1 cellular context compared by ENCODE assay signal in the genomic region with DNA sequence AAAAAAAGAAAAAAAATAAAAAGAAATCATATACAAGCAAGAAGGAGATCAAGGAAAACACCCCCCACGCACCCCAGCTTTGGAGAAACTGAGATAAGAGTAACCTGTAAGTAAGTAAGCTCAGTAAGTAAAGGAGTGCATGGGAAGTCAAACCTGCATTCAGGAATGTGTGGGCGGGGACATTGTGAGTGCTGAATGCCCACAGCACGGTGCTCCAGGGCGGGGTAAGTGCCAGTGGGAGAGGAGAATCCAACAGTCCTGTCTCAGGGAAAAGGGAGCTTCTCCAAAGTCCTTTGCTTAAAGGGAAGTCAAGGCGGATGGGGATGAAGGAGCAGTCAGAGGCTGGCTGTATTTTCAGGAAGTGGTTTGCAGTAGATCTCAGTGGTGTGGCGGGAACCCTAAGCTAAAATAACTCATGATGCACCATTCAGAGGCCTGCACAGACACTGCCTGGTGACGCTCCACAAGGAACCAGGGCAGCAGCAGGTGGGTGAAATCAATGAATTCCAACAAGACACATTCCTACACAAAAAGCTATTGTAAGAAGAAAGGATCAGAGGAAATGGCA.
TF ChIP-seq lines count a peak whose summit lies in the region.

No MANE protein-coding gene starts in this region.

TF ChIP-seq in K562, 482 proteins besides CTCF, POLR2A, EP300 and RAD21 (continued from another document):
- TF ChIP-seq MAX (CRISPR knock-in tag; IDR thresholded peaks at IDR 0.05), result no peak
- 0 out of 2 replicates have a peak, but pooled peaks have one; percentile 36 for TF ChIP-seq ZNF695 (CRISPR knock-in tag; IDR thresholded peaks at IDR 0.05)
- TF ChIP-seq, protein P1, sequence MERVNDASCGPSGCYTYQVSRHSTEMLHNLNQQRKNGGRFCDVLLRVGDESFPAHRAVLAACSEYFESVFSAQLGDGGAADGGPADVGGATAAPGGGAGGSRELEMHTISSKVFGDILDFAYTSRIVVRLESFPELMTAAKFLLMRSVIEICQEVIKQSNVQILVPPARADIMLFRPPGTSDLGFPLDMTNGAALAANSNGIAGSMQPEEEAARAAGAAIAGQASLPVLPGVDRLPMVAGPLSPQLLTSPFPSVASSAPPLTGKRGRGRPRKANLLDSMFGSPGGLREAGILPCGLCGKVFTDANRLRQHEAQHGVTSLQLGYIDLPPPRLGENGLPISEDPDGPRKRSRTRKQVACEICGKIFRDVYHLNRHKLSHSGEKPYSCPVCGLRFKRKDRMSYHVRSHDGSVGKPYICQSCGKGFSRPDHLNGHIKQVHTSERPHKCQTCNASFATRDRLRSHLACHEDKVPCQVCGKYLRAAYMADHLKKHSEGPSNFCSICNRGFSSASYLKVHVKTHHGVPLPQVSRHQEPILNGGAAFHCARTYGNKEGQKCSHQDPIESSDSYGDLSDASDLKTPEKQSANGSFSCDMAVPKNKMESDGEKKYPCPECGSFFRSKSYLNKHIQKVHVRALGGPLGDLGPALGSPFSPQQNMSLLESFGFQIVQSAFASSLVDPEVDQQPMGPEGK (CRISPR knock-in tag; IDR thresholded peaks at IDR 0.05; ENCODE audit: borderline replicate concordance), result no peak
- TF ChIP-seq, protein P2, sequence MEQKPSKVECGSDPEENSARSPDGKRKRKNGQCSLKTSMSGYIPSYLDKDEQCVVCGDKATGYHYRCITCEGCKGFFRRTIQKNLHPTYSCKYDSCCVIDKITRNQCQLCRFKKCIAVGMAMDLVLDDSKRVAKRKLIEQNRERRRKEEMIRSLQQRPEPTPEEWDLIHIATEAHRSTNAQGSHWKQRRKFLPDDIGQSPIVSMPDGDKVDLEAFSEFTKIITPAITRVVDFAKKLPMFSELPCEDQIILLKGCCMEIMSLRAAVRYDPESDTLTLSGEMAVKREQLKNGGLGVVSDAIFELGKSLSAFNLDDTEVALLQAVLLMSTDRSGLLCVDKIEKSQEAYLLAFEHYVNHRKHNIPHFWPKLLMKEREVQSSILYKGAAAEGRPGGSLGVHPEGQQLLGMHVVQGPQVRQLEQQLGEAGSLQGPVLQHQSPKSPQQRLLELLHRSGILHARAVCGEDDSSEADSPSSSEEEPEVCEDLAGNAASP (IDR thresholded peaks at IDR 0.05), result no peak
- no peak for TF ChIP-seq BRF1 (IDR thresholded peaks at IDR 0.05; ENCODE audit: borderline replicate concordance, extremely low read depth, insufficient read length)
- peak; percentile 77; the same call in 1 of the 2 replicates for TF ChIP-seq SPI1 (IDR thresholded peaks at IDR 0.05; ENCODE audit: borderline replicate concordance, low read depth, low read length)
- no peak for TF ChIP-seq MCM5 (IDR thresholded peaks at IDR 0.05; ENCODE audit: low read depth)
- TF ChIP-seq HDAC6 (IDR thresholded peaks at IDR 0.05; ENCODE audit: low read depth, low read length), result no peak
- no peak for TF ChIP-seq XRCC5 (IDR thresholded peaks at IDR 0.05; ENCODE audit: low read depth, low read length)
- no peak for TF ChIP-seq ZNF282 (CRISPR knock-in tag; IDR thresholded peaks at IDR 0.05)
- TF ChIP-seq OTX1 (CRISPR knock-in tag; IDR thresholded peaks at IDR 0.05), result no peak
- no peak for TF ChIP-seq BRD4 (IDR thresholded peaks at IDR 0.05)
- TF ChIP-seq, protein P3, sequence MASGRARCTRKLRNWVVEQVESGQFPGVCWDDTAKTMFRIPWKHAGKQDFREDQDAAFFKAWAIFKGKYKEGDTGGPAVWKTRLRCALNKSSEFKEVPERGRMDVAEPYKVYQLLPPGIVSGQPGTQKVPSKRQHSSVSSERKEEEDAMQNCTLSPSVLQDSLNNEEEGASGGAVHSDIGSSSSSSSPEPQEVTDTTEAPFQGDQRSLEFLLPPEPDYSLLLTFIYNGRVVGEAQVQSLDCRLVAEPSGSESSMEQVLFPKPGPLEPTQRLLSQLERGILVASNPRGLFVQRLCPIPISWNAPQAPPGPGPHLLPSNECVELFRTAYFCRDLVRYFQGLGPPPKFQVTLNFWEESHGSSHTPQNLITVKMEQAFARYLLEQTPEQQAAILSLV (tag; IDR thresholded peaks at IDR 0.05), result no peak
- TF ChIP-seq MYNN (IDR thresholded peaks at IDR 0.05), result no peak
- TF ChIP-seq MYNN (CRISPR knock-in tag; IDR thresholded peaks at IDR 0.05), result no peak
